ENCODE assay signal across 16 cellular contexts in genomic region chr14:99541211-99541610, GRCh38.
DNase-seq lines count a peak whose midpoint lies in the region; ATAC-seq and TF ChIP-seq lines count a peak whose summit lies in the region.
"Had no signal": no experiment of that assay in that cellular context is flagged by ENCODE, and none has a peak within 500 bp of the region (broad histone marks: within the 10 kb centered on the region; RNA-seq: fewer than 3 reads in every experiment).

No MANE protein-coding gene starts in this region.

- peak overlapping the region; percentile 69 for H3K27ac Mint-ChIP-seq in activated CD4-positive, alpha-beta T cell treated with anti-CD3 and anti-CD28 coated beads, Interleukin-2, amount 10 ng/mL, durations not matched to agents 7 days and 5 days
- H3K27ac Mint-ChIP-seq in brain (peak overlapping the region in 4 of 5 experiments; percentile 13 to 81 (median 62)), nephron (peak overlapping the region; percentile 25 to 32 (median 29)), type B pancreatic cell (peak overlapping the region; percentile 57)

- H3K4me3 Mint-ChIP-seq in activated CD4-positive, alpha-beta T cell treated with anti-CD3 and anti-CD28 coated beads, Interleukin-2, amount 10 ng/mL, durations not matched to agents 7 days and 5 days, result no peak overlapping the region
- H3K4me3 Mint-ChIP-seq in brain, result no peak overlapping the region
- H3K4me3 Mint-ChIP-seq in nephron, result no peak overlapping the region
- H3K4me3 Mint-ChIP-seq in type B pancreatic cell, result peak overlapping the region; percentile 34

- no peaks in the 10 kb centered on the region for H3K4me1 Mint-ChIP-seq in activated CD4-positive, alpha-beta T cell treated with anti-CD3 and anti-CD28 coated beads, Interleukin-2, amount 10 ng/mL, durations not matched to agents 7 days and 5 days
- H3K4me1 Mint-ChIP-seq in brain, result peaks cover 88% of the 10 kb centered on the region
- H3K4me1 Mint-ChIP-seq in nephron, result peaks cover 56% of the 10 kb centered on the region
- H3K4me1 Mint-ChIP-seq in type B pancreatic cell (ENCODE audit: unreplicated experiment), result peaks cover 59% of the 10 kb centered on the region

- ATAC-seq in left colon (no peak), GM18520 (IDR thresholded peaks at IDR 0.05; ENCODE audit: unreplicated experiment) (no peak)

- no peaks in the 10 kb centered on the region for H3K36me3 Mint-ChIP-seq in activated CD4-positive, alpha-beta T cell treated with anti-CD3 and anti-CD28 coated beads, Interleukin-2, amount 10 ng/mL, durations not matched to agents 7 days and 5 days (ENCODE audit: low read depth)
- no peaks in the 10 kb centered on the region for H3K36me3 Mint-ChIP-seq in brain
- no peaks in the 10 kb centered on the region for H3K36me3 Mint-ChIP-seq in nephron (ENCODE audit: low read depth)
- H3K36me3 Mint-ChIP-seq in type B pancreatic cell, result no peaks in the 10 kb centered on the region

- POLR2A ChIA-PET in activated CD4-positive, alpha-beta T cell treated with anti-CD3 and anti-CD28 coated beads, Interleukin-2, amount 10 ng/mL, durations not matched to agents 7 days and 5 days (lab: Charles Lee), result no interaction called here

- intact Hi-C loops in left colon (cut with DNase I, micrococcal nuclease), result no loop called here

- no peak for DNase-seq in activated CD4-positive, alpha-beta T cell treated with anti-CD3 and anti-CD28 coated beads, Interleukin-2, amount 10 ng/mL, durations not matched to agents 7 days and 5 days
- DNase-seq in activated CD4-positive, alpha-beta T cell treated with anti-CD3 and anti-CD28 coated beads for 4 hours, result no peak
- DNase-seq in type B pancreatic cell (ENCODE audit: extremely low spot score, unreplicated experiment) (no peak), Ammon's horn (ENCODE audit: low spot score) (no peak), left colon (no peak)
- DNase-seq: 8988T; EL; MM.1S; NCI-H1105; NCI-H187; NCI-H446; NK-92 treated with Interleukin-12 subunit alpha and Interleukin-12 subunit beta, amount 100 ng/mL, for 24 hours; SW 1271 had no signal

- no peak for TF ChIP-seq CTCF in brain (conservative IDR thresholded peaks at IDR 0.05)
- TF ChIP-seq CTCF in nephron (IDR thresholded peaks at IDR 0.05; ENCODE audit: unreplicated experiment in 3 of 3), result no peak
- TF ChIP-seq CTCF in type B pancreatic cell (conservative IDR thresholded peaks at IDR 0.05), result no peak

- CTCF ChIA-PET in activated CD4-positive, alpha-beta T cell treated with anti-CD3 and anti-CD28 coated beads, Interleukin-2, amount 10 ng/mL, durations not matched to agents 7 days and 5 days (lab: Charles Lee), result no interaction called here

- no peaks in the 10 kb centered on the region for H3K27me3 Mint-ChIP-seq in activated CD4-positive, alpha-beta T cell treated with anti-CD3 and anti-CD28 coated beads, Interleukin-2, amount 10 ng/mL, durations not matched to agents 7 days and 5 days
- H3K27me3 Mint-ChIP-seq in brain (peaks cover 10% of the 10 kb centered on the region), nephron (ENCODE audit: low read depth) (peaks cover 8% of the 10 kb centered on the region), type B pancreatic cell (no peaks in the 10 kb centered on the region)

- no peaks in the 10 kb centered on the region for H3K9me3 Mint-ChIP-seq in activated CD4-positive, alpha-beta T cell treated with anti-CD3 and anti-CD28 coated beads, Interleukin-2, amount 10 ng/mL, durations not matched to agents 7 days and 5 days
- H3K9me3 Mint-ChIP-seq in brain (peaks cover 0 to 4% (median 0%) of the 10 kb centered on the region in 5 experiments), nephron (no peaks in the 10 kb centered on the region), type B pancreatic cell (no peaks in the 10 kb centered on the region)
